ENCODE assay signal across 25 cellular contexts in the genomic region with DNA sequence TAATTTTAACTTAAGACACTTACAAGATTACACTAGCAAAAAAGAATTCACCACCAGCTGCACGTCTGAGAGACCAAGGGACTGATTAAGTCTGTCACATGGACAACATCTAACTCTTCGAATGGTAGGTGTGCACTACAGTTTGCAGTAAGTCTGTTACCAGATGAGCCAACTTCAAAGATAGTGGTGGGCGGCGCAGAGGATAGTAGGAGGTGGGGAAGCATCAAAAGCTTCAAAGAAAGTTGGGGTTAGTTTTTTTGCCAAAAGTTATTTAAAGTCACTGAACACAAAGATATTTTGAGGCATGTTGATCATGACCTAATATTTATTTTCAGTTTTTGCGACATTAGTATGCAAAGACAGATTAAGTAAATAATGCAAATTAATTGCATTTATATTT.
"Had no signal": no experiment of that assay in that cellular context is flagged by ENCODE, and none has a peak within 500 bp of the region (broad histone marks: within the 10 kb centered on the region; RNA-seq: fewer than 3 reads in every experiment).

No MANE protein-coding gene starts in this region.

- DNase-seq: activated CD4-positive, alpha-beta memory T cell treated with anti-CD3 and anti-CD28 coated beads for 36 hours; activated CD4-positive, alpha-beta T cell treated with anti-CD3 and anti-CD28 coated beads, Interleukin-2, amount 10 ng/mL, durations not matched to agents 7 days and 5 days; activated CD4-positive, CD25-positive, alpha-beta regulatory T cell; activated CD8-positive, alpha-beta memory T cell treated with anti-CD3 and anti-CD28 coated beads, Interleukin-2, amount 50 U/mL, for 4 hours; activated gamma-delta T cell treated with Interleukin-2 at 50 U/mL for 16 hours; activated naive CD4-positive, alpha-beta T cell treated with anti-CD3 and anti-CD28 coated beads, Interleukin-2, amount 10 ng/mL, durations not matched to agents 7 days and 5 days; activated naive CD8-positive, alpha-beta T cell treated with anti-CD3 and anti-CD28 coated beads for 36 hours; activated T-cell treated with anti-CD3 and anti-CD28 coated beads, Interleukin-2, amount 50 U/mL, for 72 hours; cerebellar nuclear complex; NCI-H1048; NCI-H1930; NCI-H2171; NCI-H2227 treated with DMSO at 0.1 percent for 48 hours; NCI-H526; NCI-H774; NK-92 treated with Interleukin-12 subunit alpha and Interleukin-12 subunit beta, amount 100 ng/mL, for 24 hours; OCI-M1; RPMI8226; SJCRH30; SK-N-SH; T-helper 1 cell had no signal

- ATAC-seq: activated T-cell treated with anti-CD3 and anti-CD28 coated beads, Interleukin-2, amount 50 U/mL, for 72 hours; Panc1; Right ventricle myocardium inferior had no signal

- H3K9me3 ChIP-seq: SJCRH30, SK-N-SH had no signal

- H3K4me2 ChIP-seq: SK-N-SH had no signal

- H3K27me3 Mint-ChIP-seq: activated CD4-positive, alpha-beta memory T cell treated with anti-CD3 and anti-CD28 coated beads for 36 hours; activated CD4-positive, alpha-beta T cell treated with anti-CD3 and anti-CD28 coated beads, Interleukin-2, amount 10 ng/mL, durations not matched to agents 7 days and 5 days; activated naive CD4-positive, alpha-beta T cell treated with anti-CD3 and anti-CD28 coated beads, Interleukin-2, amount 10 ng/mL, durations not matched to agents 7 days and 5 days had no signal

- H3K9me3 Mint-ChIP-seq: activated CD4-positive, alpha-beta T cell treated with anti-CD3 and anti-CD28 coated beads, Interleukin-2, amount 10 ng/mL, durations not matched to agents 7 days and 5 days; activated naive CD4-positive, alpha-beta T cell treated with anti-CD3 and anti-CD28 coated beads, Interleukin-2, amount 10 ng/mL, durations not matched to agents 7 days and 5 days; activated T-helper 2 cell treated with anti-CD3 and anti-CD28 coated beads, Interferon-gamma antibody, Interleukin-2, Interleukin-4, amounts not matched to agents 10 μg/mL and 5 μg/mL and 100 μg/mL, durations not matched to agents 14 hours and 24 hours and 36 hours had no signal

- H3K36me3 Mint-ChIP-seq: activated CD4-positive, alpha-beta memory T cell treated with anti-CD3 and anti-CD28 coated beads for 36 hours; activated naive CD4-positive, alpha-beta T cell treated with anti-CD3 and anti-CD28 coated beads, Interleukin-2, amount 10 ng/mL, durations not matched to agents 7 days and 5 days; activated naive CD8-positive, alpha-beta T cell treated with anti-CD3 and anti-CD28 coated beads for 36 hours had no signal

- H3K4me1 Mint-ChIP-seq: activated CD4-positive, alpha-beta T cell treated with anti-CD3 and anti-CD28 coated beads, Interleukin-2, amount 10 ng/mL, durations not matched to agents 7 days and 5 days; activated naive CD4-positive, alpha-beta T cell treated with anti-CD3 and anti-CD28 coated beads, Interleukin-2, amount 10 ng/mL, durations not matched to agents 7 days and 5 days; activated naive CD8-positive, alpha-beta T cell treated with anti-CD3 and anti-CD28 coated beads for 36 hours had no signal

- H3K4me3 Mint-ChIP-seq: activated CD4-positive, alpha-beta memory T cell treated with anti-CD3 and anti-CD28 coated beads for 36 hours; activated CD4-positive, alpha-beta T cell treated with anti-CD3 and anti-CD28 coated beads, Interleukin-2, amount 10 ng/mL, durations not matched to agents 7 days and 5 days; activated naive CD4-positive, alpha-beta T cell treated with anti-CD3 and anti-CD28 coated beads, Interleukin-2, amount 10 ng/mL, durations not matched to agents 7 days and 5 days; activated naive CD8-positive, alpha-beta T cell treated with anti-CD3 and anti-CD28 coated beads for 36 hours; activated T-cell treated with anti-CD3 and anti-CD28 coated beads, Interleukin-2, amount 50 U/mL, for 72 hours had no signal

- H3K27ac Mint-ChIP-seq: activated CD4-positive, alpha-beta memory T cell treated with anti-CD3 and anti-CD28 coated beads for 36 hours; activated CD4-positive, alpha-beta T cell treated with anti-CD3 and anti-CD28 coated beads, Interleukin-2, amount 10 ng/mL, durations not matched to agents 7 days and 5 days; activated naive CD4-positive, alpha-beta T cell treated with anti-CD3 and anti-CD28 coated beads, Interleukin-2, amount 10 ng/mL, durations not matched to agents 7 days and 5 days; activated naive CD8-positive, alpha-beta T cell treated with anti-CD3 and anti-CD28 coated beads for 36 hours; activated T-cell treated with anti-CD3 and anti-CD28 coated beads, Interleukin-2, amount 50 U/mL, for 72 hours; activated T-helper 2 cell treated with anti-CD3 and anti-CD28 coated beads, Interferon-gamma antibody, Interleukin-2, Interleukin-4, amounts not matched to agents 10 μg/mL and 5 μg/mL and 100 μg/mL, durations not matched to agents 14 hours and 24 hours and 36 hours had no signal

- H3K36me3 ChIP-seq: SJCRH30 had no signal

- H3K27ac ChIP-seq: SJCRH30, VCaP had no signal

- H3K9ac ChIP-seq: SK-N-SH had no signal

- H3K4me3 ChIP-seq: SJCRH30 had no signal

- H3K27me3 ChIP-seq: SJCRH30 had no signal
